In the genomic region with DNA sequence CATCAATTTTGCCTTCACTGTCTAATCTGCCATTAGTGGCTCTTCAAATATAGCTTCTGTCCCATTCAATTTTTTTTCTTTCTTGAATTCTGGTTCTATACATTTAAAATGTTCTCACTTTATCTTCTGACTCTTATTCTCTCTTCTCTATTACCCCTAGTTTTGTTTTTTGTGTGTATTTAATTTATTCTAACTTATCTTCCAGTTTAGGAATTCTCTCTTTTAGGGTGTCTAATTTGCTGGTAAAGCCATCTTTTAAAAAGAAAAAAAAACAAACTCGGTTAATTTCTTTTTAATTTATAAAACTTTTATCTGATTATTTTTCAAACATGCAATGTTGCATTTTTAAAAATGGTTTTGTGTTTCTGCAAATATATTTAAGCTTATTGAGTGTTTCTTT, we compare ENCODE assay signal across 26 cellular contexts.
A peak's percentile ranks its signal among the peaks of the same experiment; 100 is the strongest.
DNase-seq lines count a peak whose midpoint lies in the region; ATAC-seq, FAIRE-seq and TF ChIP-seq lines count a peak whose summit lies in the region.
"Had no signal": no experiment of that assay in that cellular context is flagged by ENCODE, and none has a peak within 500 bp of the region (broad histone marks: within the 10 kb centered on the region; RNA-seq: fewer than 3 reads in every experiment).

No MANE protein-coding gene starts in this region.

- no peaks in the 10 kb centered on the region for H3F3A ChIP-seq in SK-N-SH (replicated peaks; ENCODE audit: insufficient read depth)

- CTCF ChIA-PET in SK-N-SH (lab: Yijun Ruan, JAX) = interaction anchor here (0.7 to 1.5 kb wide), 2 partner anchors 35 to 56 kb away, joined by 3 to 5 read pairs; no protein-coding TSS in a partner anchor

- H2AFZ ChIP-seq in SK-N-SH (ENCODE audit: low read depth) = no peak overlapping the region

- H3K4me3 ChIP-seq in SK-N-SH (ENCODE audit: low read depth in 2 of 2, low read length in 1 of 2) (no peak overlapping the region), adipocyte (ENCODE audit: low read length) (peak overlapping the region; percentile 3)
- H3K4me3 ChIP-seq: BLaER1 had no signal

- no peaks in the 10 kb centered on the region for H3K79me2 ChIP-seq in SK-N-SH (ENCODE audit: insufficient read depth)

- H3K4me2 ChIP-seq in SK-N-SH = no peak overlapping the region
- H3K4me2 ChIP-seq: BLaER1 had no signal

- H3K9me3 ChIP-seq in SK-N-SH (peaks cover 9% of the 10 kb centered on the region), adipocyte (ENCODE audit: control insufficient read depth, low read length) (peaks cover 25% of the 10 kb centered on the region)

- TF ChIP-seq RAD21 in SK-N-SH (IDR thresholded peaks at IDR 0.05; ENCODE audit: low read length) = no peak

- no peak overlapping the region for H3K27ac ChIP-seq in SK-N-SH (ENCODE audit: low read depth in 2 of 2, low read length in 1 of 2)
- H3K27ac ChIP-seq: BLaER1 had no signal

- H3K9me2 ChIP-seq in SK-N-SH = no peaks in the 10 kb centered on the region

- ATAC-seq in SK-N-SH treated with all-trans-retinoic acid at 6 μM for 48 hours (no peak), HG03045 (IDR thresholded peaks at IDR 0.05; ENCODE audit: unreplicated experiment) (no peak)

- in situ Hi-C loops in KBM-7 (cut with MboI; ENCODE audit: low pct_unique_long_range_greater_than_20kb, low sequenced_read_pairs) = no loop called here

- no peak for TF ChIP-seq CTCF in SK-N-SH (IDR thresholded peaks at IDR 0.05)

- H4K20me1 ChIP-seq in SK-N-SH (ENCODE audit: insufficient read depth) = no peaks in the 10 kb centered on the region
- H4K20me1 ChIP-seq: BLaER1 had no signal

- 0% methylated on average over 1 of the region's 1 CpG for WGBS in SK-N-SH (ENCODE audit: low lambda C conversion rate)

- H3K27me3 ChIP-seq in SK-N-SH (ENCODE audit: insufficient read depth) (no peaks in the 10 kb centered on the region), adipocyte (replicated peaks; ENCODE audit: control insufficient read depth, insufficient read depth, low read length) (no peaks in the 10 kb centered on the region)
- H3K27me3 ChIP-seq: BE2C, BLaER1 had no signal

- FAIRE-seq in islet of Langerhans (lab: Jason Lieb, UNC) = peak; percentile 9
- FAIRE-seq: A204.1, GM12891, GM19239 had no signal

- H3K9ac ChIP-seq in SK-N-SH = no peak overlapping the region
- H3K9ac ChIP-seq in adipocyte (ENCODE audit: low read length) = no peak overlapping the region
- H3K9ac ChIP-seq: BLaER1 had no signal

- no peaks in the 10 kb centered on the region for H3K36me3 ChIP-seq in SK-N-SH (replicated peaks in 1 of 2; ENCODE audit: control insufficient read depth in 1 of 2, insufficient read depth in 2 of 2, low read length in 1 of 2)
- H3K36me3 ChIP-seq in adipocyte (ENCODE audit: control insufficient read depth, insufficient read depth, low read length, severe bottlenecking) = no peaks in the 10 kb centered on the region
- H3K36me3 ChIP-seq: BE2C, BLaER1 had no signal

- DNase-seq in SK-N-SH = no peak
- no peak for DNase-seq in adipocyte (ENCODE audit: low read depth)
- DNase-seq in KBM-7 = no peak
- DNase-seq in NCI-H1092 treated with DMSO at 0.1 percent for 48 hours (lab: John Stamatoyannopoulos, UW) = no peak
- DNase-seq: 8988T; ACHN; BE2C; C1 segment of cervical spinal cord; CD4-positive, alpha-beta memory T cell; CD4-positive, CD25-positive, alpha-beta regulatory T cell; CD8-positive, alpha-beta memory T cell; COR-L47; DMS 273 treated with DMSO at 0.1 percent for 48 hours; DMS153; DMS53; DMS79; DND-41; EL; GF-D8 had no signal

- H3K4me1 ChIP-seq in SK-N-SH (ENCODE audit: control insufficient read depth in 1 of 2, insufficient read depth in 2 of 2, low read depth in 1 of 2, low read length in 1 of 2) = no peaks in the 10 kb centered on the region
- H3K4me1 ChIP-seq in adipocyte (ENCODE audit: control insufficient read depth, insufficient read depth, low read length) = no peaks in the 10 kb centered on the region
- H3K4me1 ChIP-seq: BE2C, BLaER1 had no signal

- no peak for TF ChIP-seq EP300 in SK-N-SH (IDR thresholded peaks at IDR 0.05; ENCODE audit: borderline replicate concordance in 1 of 2, low read depth in 1 of 2, low read length in 1 of 2)

- POLR2A ChIA-PET in SK-N-SH (lab: Yijun Ruan, JAX) = no interaction called here

TF ChIP-seq in SK-N-SH treated with all-trans-retinoic acid at 6 μM for 48 hours, 23 proteins besides CTCF, POLR2A, EP300 and RAD21:
- TF ChIP-seq TOX (CRISPR knock-in tag; IDR thresholded peaks at IDR 0.05; ENCODE audit: borderline replicate concordance) = no peak
- no peak for TF ChIP-seq ARNTL (CRISPR knock-in tag; IDR thresholded peaks at IDR 0.05; ENCODE audit: borderline replicate concordance, low read depth)
- peak; percentile 97 for TF ChIP-seq ZFP30 (CRISPR knock-in tag; IDR thresholded peaks at IDR 0.05)
- no peak for TF ChIP-seq ZNF565 (CRISPR knock-in tag; conservative IDR thresholded peaks at IDR 0.05; ENCODE audit: low read depth)
- no peak for TF ChIP-seq ZC3H10 (CRISPR knock-in tag; IDR thresholded peaks at IDR 0.05)
- TF ChIP-seq RARB (CRISPR knock-in tag; IDR thresholded peaks at IDR 0.05) = no peak

TF ChIP-seq in SK-N-SH, 30 proteins besides CTCF, POLR2A, EP300 and RAD21:
- TF ChIP-seq GABPA (IDR thresholded peaks at IDR 0.05; ENCODE audit: low read depth) (no peak), TAF1 (IDR thresholded peaks at IDR 0.05; ENCODE audit: borderline replicate concordance, low read depth, low read length) (no peak), SIN3A (IDR thresholded peaks at IDR 0.05; ENCODE audit: borderline replicate concordance, low read depth, low read length) (no peak), FOXM1 (IDR thresholded peaks at IDR 0.05; ENCODE audit: low read depth) (no peak), JUND (IDR thresholded peaks at IDR 0.05) (no peak), TEAD4 (IDR thresholded peaks at IDR 0.05; ENCODE audit: borderline replicate concordance, insufficient read depth) (no peak), PBX3 (IDR thresholded peaks at IDR 0.05) (no peak), SMC3 (IDR thresholded peaks at IDR 0.05; ENCODE audit: low read depth, low read length) (no peak), USF1 (IDR thresholded peaks at IDR 0.05; ENCODE audit: borderline replicate concordance, low read depth) (no peak), RFX5 (IDR thresholded peaks at IDR 0.05; ENCODE audit: low read length) (no peak), CHD2 (IDR thresholded peaks at IDR 0.05; ENCODE audit: low read length, partially characterized antibody) (no peak)
